ENCODE assay signal across 9 cellular contexts in the genomic region with DNA sequence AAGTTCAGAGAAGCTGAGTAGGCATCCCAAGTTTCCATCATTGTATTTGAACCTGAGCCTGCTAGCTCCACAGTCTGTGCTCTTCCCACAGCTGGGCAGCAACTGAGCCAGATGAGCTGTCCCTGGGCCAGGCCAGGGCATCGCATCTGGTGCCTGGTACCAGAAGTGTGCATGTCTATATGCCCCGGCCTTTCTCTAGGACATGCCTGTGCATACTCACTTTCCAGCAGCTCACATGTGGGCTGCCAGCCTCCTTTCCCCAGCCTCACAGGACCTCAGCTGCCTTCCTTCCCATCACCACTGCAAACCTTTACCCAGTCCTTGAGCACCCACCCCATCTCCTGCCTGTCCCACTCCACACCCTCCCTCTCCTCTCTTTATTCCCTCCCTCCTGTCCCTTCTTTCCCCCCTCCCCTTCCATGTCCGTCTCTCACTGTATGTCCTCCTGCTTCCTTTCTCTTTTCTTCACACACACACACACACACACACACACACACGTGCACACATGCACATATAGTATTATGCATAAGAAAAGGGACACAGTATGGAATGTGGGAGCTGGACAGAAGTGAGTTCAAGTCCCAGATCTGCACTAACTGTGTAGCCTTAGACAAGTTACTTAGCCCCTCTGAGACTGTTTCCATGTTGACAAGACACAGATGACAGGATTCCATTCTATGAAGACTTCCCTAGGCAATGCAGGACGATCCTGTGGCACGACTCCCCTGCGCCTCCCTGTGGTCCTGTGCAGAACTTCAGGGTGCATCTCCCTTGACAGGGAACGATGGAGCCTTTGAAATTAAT. TPM values are rescaled to one million over a fixed set of nuclear protein-coding genes. Genes with fewer than 3 reads are reported as not detected.
DNase-seq lines count a peak whose midpoint lies in the region; ATAC-seq lines count a peak whose summit lies in the region.
"Had no signal": no experiment of that assay in that cellular context is flagged by ENCODE, and none has a peak within 500 bp of the region (broad histone marks: within the 10 kb centered on the region; RNA-seq: fewer than 3 reads in every experiment).

No MANE protein-coding gene starts in this region.

- H3K27ac ChIP-seq in caudate nucleus (ENCODE audit: low read depth, low read length), result no peak overlapping the region
- H3K27ac ChIP-seq: thoracic aorta had no signal

- DNase-seq in SIG-M5 treated with dmso at 0.1 percent for 504 hours (lab: John Stamatoyannopoulos, UW; ENCODE audit: unreplicated experiment) (peak; percentile 51), SIG-M5 (lab: John Stamatoyannopoulos, UW) (no peak), NCI-H1092 treated with DMSO at 0.1 percent for 48 hours (lab: John Stamatoyannopoulos, UW) (peak; percentile 33), caudate nucleus (lab: John Stamatoyannopoulos, UW) (peak in 55 of 61 donors; percentile 13 to 84 (median 43)), left lobe of liver (ENCODE audit: low spot score) (no peak)
- DNase-seq in stimulated activated CD4-positive, alpha-beta T cell treated with anti-CD3 and anti-CD28 coated beads, TNF-alpha, amount 100 ng/mL, for 4 hours (ENCODE audit: low read depth in 3 of 3), result peak; percentile 22 to 26 (median 25)

- peak; percentile 83 for ATAC-seq in HG02623 (IDR thresholded peaks at IDR 0.05; ENCODE audit: unreplicated experiment)
- ATAC-seq in activated CD4-positive, CD25-positive, alpha-beta regulatory T cell treated with anti-CD3 and anti-CD28 coated beads, Interleukin-2, amount 50 U/mL, for 24 hours, result peak; percentile 32 to 43
- peak; percentile 83 for ATAC-seq in left lobe of liver

RNA-seq across cellular contexts. Expression of a gene that starts 10.9 kb away (rescaled TPM):
- total RNA-seq in left lobe of liver, result 0.13 TPM

RNA-seq across cellular contexts. Expression of a gene that starts 20.1 kb away (rescaled TPM):
- total RNA-seq in left lobe of liver, result not detected
- total RNA-seq: thoracic aorta had no signal

RNA-seq across cellular contexts. Expression of a gene that starts 31.6 kb away (rescaled TPM):
- 0.20 TPM for total RNA-seq in left lobe of liver
- total RNA-seq: thoracic aorta had no signal

RNA-seq across cellular contexts. Expression of a gene that starts 36.1 kb away (rescaled TPM):
- total RNA-seq in left lobe of liver, result not detected
- total RNA-seq: thoracic aorta had no signal

RNA-seq across cellular contexts. Expression of a gene that starts 39.6 kb away (rescaled TPM):
- total RNA-seq in left lobe of liver, result not detected
- total RNA-seq: thoracic aorta had no signal

Comparison
In these comparisons a context has a peak if more than half of its experiments do, and no peak if none do; other contexts are left out.
1. DNase-seq: peak in SIG-M5 treated with dmso at 0.1 percent for 504 hours (single experiment), NCI-H1092 treated with DMSO at 0.1 percent for 48 hours (single experiment), caudate nucleus (55 of 61) and stimulated activated CD4-positive, alpha-beta T cell treated with anti-CD3 and anti-CD28 coated beads, TNF-alpha, amount 100 ng/mL, for 4 hours (3 of 3); none in SIG-M5 (single experiment) and left lobe of liver (single experiment).
2. Peak in every context shown above with its lines, with median percentiles within 50 percentile points of each other: ATAC-seq.